Comparison of ENCODE assay signal across 13 cellular contexts in genomic region chr3:4387224-4388204, GRCh38.
DNase-seq lines count a peak whose midpoint lies in the region; ATAC-seq and TF ChIP-seq lines count a peak whose summit lies in the region.
"Had no signal": no experiment of that assay in that cellular context is flagged by ENCODE, and none has a peak within 500 bp of the region (broad histone marks: within the 10 kb centered on the region; RNA-seq: fewer than 3 reads in every experiment).

No MANE protein-coding gene starts in this region.

- TF ChIP-seq CTCF in right lobe of liver (IDR thresholded peaks at IDR 0.05) (no peak), PC-9 (conservative IDR thresholded peaks at IDR 0.05) (no peak)

- no peak overlapping the region for H3K4me2 ChIP-seq in PC-9
- H3K4me2 ChIP-seq: neural progenitor cell had no signal

- H3K36me3 Mint-ChIP-seq in activated naive CD8-positive, alpha-beta T cell, result peaks cover 26% of the 10 kb centered on the region
- H3K36me3 Mint-ChIP-seq: neural progenitor cell had no signal

- no peaks in the 10 kb centered on the region for H3K36me3 ChIP-seq in right lobe of liver
- H3K36me3 ChIP-seq in PC-9 (ENCODE audit: low read depth), result no peaks in the 10 kb centered on the region
- H3K36me3 ChIP-seq: neural progenitor cell had no signal

- POLR2A ChIA-PET in PC-9 (lab: Charles Lee; ENCODE audit: unreplicated experiment), result no interaction called here

- H3K4me1 Mint-ChIP-seq in activated naive CD8-positive, alpha-beta T cell (ENCODE audit: low read depth), result peaks cover 36% of the 10 kb centered on the region
- H3K4me1 Mint-ChIP-seq: brain had no signal

- BruUV-seq in PC-9 (replicated peaks; lab: Mats Ljungman, UMichigan), result no TSS peak

- DNase-seq in right lobe of liver (no peak), ecto neural progenitor cell (ENCODE audit: low spot score) (no peak), PC-9 (no peak)
- DNase-seq: effector CD8-positive, alpha-beta T cell; EL had no signal

- no peaks in the 10 kb centered on the region for H3K79me2 ChIP-seq in PC-9 (ENCODE audit: low read depth)

- H3K9me2 ChIP-seq in PC-9 (ENCODE audit: insufficient read depth), result no peaks in the 10 kb centered on the region

- intact Hi-C loops in right lobe of liver (cut with DNase I), result no loop called here
- intact Hi-C loops in PC-9 (cut with micrococcal nuclease; ENCODE audit: unreplicated experiment), result no loop called here

- no peak for TF ChIP-seq POLR2A in right lobe of liver (IDR thresholded peaks at IDR 0.05)

- H2AFZ ChIP-seq in PC-9, result no peak overlapping the region
- H2AFZ ChIP-seq: neural progenitor cell had no signal

- 87% methylated on average over 2 of the region's 2 CpGs for WGBS in right lobe of liver (ENCODE audit: insufficient coverage, low coverage, low lambda C conversion rate, missing lambda C conversion rate)

- peak overlapping the region; percentile 6 for H3K4me3 Mint-ChIP-seq in activated naive CD8-positive, alpha-beta T cell
- H3K4me3 Mint-ChIP-seq: brain, neural progenitor cell had no signal

- H3K4me3 ChIP-seq in right lobe of liver (no peak overlapping the region), PC-9 (no peak overlapping the region)
- H3K4me3 ChIP-seq: lung, neural progenitor cell had no signal

- ATAC-seq in GM18508 (IDR thresholded peaks at IDR 0.05; ENCODE audit: insufficient read depth, unreplicated experiment) (peak; percentile 61), GM19035 (IDR thresholded peaks at IDR 0.05; ENCODE audit: unreplicated experiment) (peak; percentile 63), HG02884 (IDR thresholded peaks at IDR 0.05; ENCODE audit: unreplicated experiment) (peak; percentile 80), right lobe of liver (no peak)

- peak overlapping the region; percentile 96 for H3K27ac Mint-ChIP-seq in activated naive CD8-positive, alpha-beta T cell
- H3K27ac Mint-ChIP-seq: brain, neural progenitor cell had no signal

- no peaks in the 10 kb centered on the region for H3K4me1 ChIP-seq in right lobe of liver
- H3K4me1 ChIP-seq in PC-9 (replicated peaks; ENCODE audit: insufficient read depth), result no peaks in the 10 kb centered on the region

- H3F3A ChIP-seq in PC-9 (ENCODE audit: insufficient read depth, low read depth), result no peaks in the 10 kb centered on the region

- H4K20me1 ChIP-seq in PC-9 (ENCODE audit: insufficient read depth), result no peaks in the 10 kb centered on the region

- no peaks in the 10 kb centered on the region for H3K9me3 Mint-ChIP-seq in activated naive CD8-positive, alpha-beta T cell (ENCODE audit: low read depth)
- H3K9me3 Mint-ChIP-seq: neural progenitor cell had no signal

- H3K27ac ChIP-seq in right lobe of liver (no peak overlapping the region), PC-9 (no peak overlapping the region)
- H3K27ac ChIP-seq: C4-2B, neural progenitor cell had no signal

- H3K27me3 Mint-ChIP-seq in activated naive CD8-positive, alpha-beta T cell, result no peaks in the 10 kb centered on the region
- H3K27me3 Mint-ChIP-seq: brain had no signal

- CTCF ChIA-PET in PC-9 (lab: Charles Lee), result no interaction called here

- no peaks in the 10 kb centered on the region for H3K9me3 ChIP-seq in right lobe of liver
- H3K9me3 ChIP-seq in PC-9 (ENCODE audit: insufficient read depth, low read depth), result no peaks in the 10 kb centered on the region

- H3K27me3 ChIP-seq in right lobe of liver, result no peaks in the 10 kb centered on the region
- H3K27me3 ChIP-seq in PC-9 (ENCODE audit: insufficient read depth, low read depth), result no peaks in the 10 kb centered on the region
- H3K27me3 ChIP-seq: neural progenitor cell had no signal

Comparison
In these comparisons a context has a peak if more than half of its experiments do, and no peak if none do; other contexts are left out.
1. ATAC-seq: peak in GM18508 (single experiment), GM19035 (single experiment) and HG02884 (single experiment); none in right lobe of liver (0 of 4).